20 cellular contexts compared by ENCODE assay signal in the genomic region with DNA sequence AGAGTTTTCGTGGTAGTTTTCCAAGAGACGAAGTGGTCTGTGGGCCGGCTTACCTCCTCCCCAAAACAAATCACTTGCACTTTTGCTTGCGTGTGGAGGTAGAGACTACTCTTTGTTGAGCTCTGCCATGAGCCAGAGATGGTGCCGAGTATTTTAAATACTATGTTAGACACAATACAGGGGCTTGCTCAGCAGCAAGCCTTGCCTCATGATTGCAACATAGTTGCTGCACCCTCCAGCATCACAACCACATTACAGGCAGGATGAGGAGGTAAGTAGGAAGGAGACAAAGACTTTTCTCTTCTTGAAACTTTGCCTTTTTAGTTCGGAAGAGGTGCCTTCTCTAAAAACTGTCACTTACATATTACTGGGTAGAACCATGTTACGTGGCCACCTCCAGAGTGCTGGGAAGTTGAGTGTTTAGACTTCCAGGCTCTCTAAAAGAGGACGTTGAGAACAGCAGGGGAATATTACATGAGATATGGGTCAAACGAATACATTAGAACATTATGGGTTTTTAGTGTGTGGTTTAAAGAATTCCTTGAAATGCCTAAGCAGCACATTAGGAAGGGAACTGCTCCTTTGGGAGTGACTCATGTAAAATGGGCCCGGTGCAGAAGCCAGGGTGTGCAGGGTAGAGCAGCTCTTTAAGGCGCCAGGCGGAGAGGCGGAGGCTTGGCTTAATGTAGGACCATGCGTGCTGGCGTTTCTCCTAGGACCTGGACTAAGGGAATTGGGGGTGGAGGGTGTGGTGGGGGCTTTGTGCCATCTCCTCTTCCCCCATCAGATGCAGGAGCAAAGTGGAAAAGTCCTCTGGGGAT.
DNase-seq lines count a peak whose midpoint lies in the region; ATAC-seq and TF ChIP-seq lines count a peak whose summit lies in the region.
"Had no signal": no experiment of that assay in that cellular context is flagged by ENCODE, and none has a peak within 500 bp of the region (broad histone marks: within the 10 kb centered on the region; RNA-seq: fewer than 3 reads in every experiment).

No MANE protein-coding gene starts in this region.

- peaks cover 20% of the 10 kb centered on the region for H3K4me1 Mint-ChIP-seq in nephron
- H3K4me1 Mint-ChIP-seq: endodermal cell, T-cell had no signal

- peaks cover 8% of the 10 kb centered on the region for H3K27me3 Mint-ChIP-seq in nephron (ENCODE audit: low read depth)

- ATAC-seq in GM18520 (IDR thresholded peaks at IDR 0.05; ENCODE audit: unreplicated experiment): no peak
- ATAC-seq: foreskin keratinocyte, left lobe of liver, T-cell had no signal

- H3K4me3 ChIP-seq in NB4 (ENCODE audit: low read depth, low read length) (no peak overlapping the region), foreskin fibroblast (ENCODE audit: low read depth in 1 of 2, low read length in 2 of 2) (peak overlapping the region in 1 of 2 donors; percentile 19)
- H3K4me3 ChIP-seq: smooth muscle cell had no signal

- DNase-seq in AG08395 (ENCODE audit: low spot score): peak; percentile 43
- DNase-seq in NB4 (ENCODE audit: low read depth): peak; percentile 18
- DNase-seq in foreskin fibroblast: peak; percentile 3 to 45
- DNase-seq in HPDE6-E6E7 (ENCODE audit: extremely low spot score): no peak
- DNase-seq in GF-D8 (lab: John Stamatoyannopoulos, UW): no peak
- DNase-seq in NCI-H1417 treated with DMSO at 0.1 percent for 48 hours (lab: John Stamatoyannopoulos, UW): no peak
- DNase-seq: activated T-cell treated with anti-CD3 and anti-CD28 coated beads for 4 hours, amygdala, C1 segment of cervical spinal cord, DMS 273 treated with DMSO at 0.1 percent for 48 hours, endodermal cell, NCI-H187, occipital lobe, SHP77, T-cell had no signal

- H3K4me3 Mint-ChIP-seq in nephron: peak overlapping the region in 2 of 3 experiments; percentile 12 to 42
- H3K4me3 Mint-ChIP-seq: endodermal cell, T-cell had no signal

- no peak for TF ChIP-seq CTCF in NB4 (IDR thresholded peaks at IDR 0.05; ENCODE audit: low read depth, low read length)
- no peak for TF ChIP-seq CTCF in foreskin fibroblast (IDR thresholded peaks at IDR 0.05; ENCODE audit: low read depth, low read length)
- no peak for TF ChIP-seq CTCF in nephron (IDR thresholded peaks at IDR 0.05; ENCODE audit: unreplicated experiment in 3 of 3)

- TF ChIP-seq POLR2A in NB4 (IDR thresholded peaks at IDR 0.05; ENCODE audit: extremely low read depth, insufficient read length): no peak

- H3K27ac Mint-ChIP-seq in nephron: peak overlapping the region; percentile 91 to 97 (median 96)
- H3K27ac Mint-ChIP-seq: endodermal cell, T-cell had no signal

- H3K36me3 Mint-ChIP-seq in nephron (ENCODE audit: low read depth): no peaks in the 10 kb centered on the region
- H3K36me3 Mint-ChIP-seq: T-cell had no signal

- no peaks in the 10 kb centered on the region for H3K9me3 Mint-ChIP-seq in nephron
- H3K9me3 Mint-ChIP-seq: T-cell had no signal

Comparison
In these comparisons a context has a peak if more than half of its experiments do, and no peak if none do; other contexts are left out.
1. DNase-seq: peak in AG08395 (single experiment), NB4 (single experiment) and foreskin fibroblast (2 of 2); none in HPDE6-E6E7 (single experiment), GF-D8 (single experiment) and NCI-H1417 treated with DMSO at 0.1 percent for 48 hours (single experiment).